Comparison of ENCODE assay signal across 11 cellular contexts in the genomic region with DNA sequence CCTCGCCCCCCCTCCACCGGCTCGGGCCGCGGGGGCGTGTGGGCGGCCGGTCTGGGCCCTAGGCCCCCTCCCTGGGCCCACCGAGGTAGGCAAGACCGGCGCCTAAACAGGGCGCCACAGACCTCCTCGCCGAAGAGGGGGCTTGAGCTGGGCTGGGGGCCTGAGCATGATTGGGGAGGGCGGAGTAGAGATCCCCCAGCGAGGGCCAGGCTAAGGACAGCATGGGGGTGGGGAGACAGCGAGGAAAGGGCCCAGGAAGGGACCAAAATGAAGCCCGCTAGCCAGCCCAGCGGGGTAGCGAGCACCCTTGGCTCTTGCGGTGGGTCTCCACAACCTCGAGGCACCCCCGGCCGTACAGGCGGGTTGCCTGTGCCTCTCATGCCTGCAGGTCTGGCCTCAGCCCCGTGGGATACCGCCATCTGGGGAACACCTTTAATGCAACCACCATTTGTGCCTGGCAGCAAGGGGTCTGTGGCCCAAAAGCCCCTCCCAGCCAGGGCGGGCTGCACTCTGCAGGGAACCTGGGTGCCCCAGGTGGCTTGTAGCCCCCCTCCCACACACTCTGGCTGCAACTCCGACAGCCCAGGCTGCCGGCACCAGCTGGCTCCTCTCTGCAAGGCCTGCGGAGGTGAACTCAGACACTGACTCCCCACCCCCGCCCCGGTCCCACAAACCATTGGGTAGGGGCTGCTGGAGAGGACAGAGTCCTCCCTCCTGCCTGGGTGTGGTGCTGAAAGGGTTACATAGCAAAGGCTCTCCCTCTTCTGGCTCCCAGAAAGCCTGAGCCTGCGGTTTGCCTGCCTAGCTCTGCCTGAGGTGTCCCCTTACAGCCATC.
DNase-seq lines count a peak whose midpoint lies in the region; ATAC-seq and TF ChIP-seq lines count a peak whose summit lies in the region.
"Had no signal": no experiment of that assay in that cellular context is flagged by ENCODE, and none has a peak within 500 bp of the region (broad histone marks: within the 10 kb centered on the region; RNA-seq: fewer than 3 reads in every experiment).

No MANE protein-coding gene starts in this region.

- H3K4me2 ChIP-seq in BLaER1 (peak overlapping the region; percentile 98), neuronal stem cell (ENCODE audit: insufficient read depth, low read length, poor library complexity, severe bottlenecking) (peak overlapping the region; percentile 94)

- H3K27me3 ChIP-seq in BLaER1 (peaks cover 74% of the 10 kb centered on the region), MG63 (peaks cover 4% of the 10 kb centered on the region; the same call in 1 of the 2 replicates), neuronal stem cell (ENCODE audit: control insufficient read depth in 3 of 3, insufficient read depth in 3 of 3, low read depth in 1 of 3, low read length in 3 of 3) (peaks cover 16 to 93% (median 43%) of the 10 kb centered on the region in 3 experiments)

- no peak overlapping the region for H3K4ac ChIP-seq in neuronal stem cell (ENCODE audit: low read length)

- no peaks in the 10 kb centered on the region for H3K9me3 ChIP-seq in BLaER1
- H3K9me3 ChIP-seq in MG63, result no peaks in the 10 kb centered on the region
- no peaks in the 10 kb centered on the region for H3K9me3 ChIP-seq in neuronal stem cell (replicated peaks in 1 of 2; ENCODE audit: control insufficient read depth in 2 of 2, insufficient read depth in 1 of 2, low read depth in 1 of 2, low read length in 2 of 2)

- no peak for ATAC-seq in GM21786 (IDR thresholded peaks at IDR 0.05; ENCODE audit: unreplicated experiment)

- peak overlapping the region; percentile 88 for H2BK15ac ChIP-seq in neuronal stem cell (ENCODE audit: low read length)

- peak overlapping the region; percentile 72 for H2BK5ac ChIP-seq in neuronal stem cell (ENCODE audit: low read length)

- no peak for TF ChIP-seq CTCF in fibroblast of mammary gland (conservative IDR thresholded peaks at IDR 0.05; ENCODE audit: control insufficient read depth, insufficient read depth, low read depth, low read length)

- H3K9ac ChIP-seq in BLaER1 (0 out of 2 replicates have a peak overlapping the region, but pooled peaks have one; percentile 24), neuronal stem cell (ENCODE audit: low read depth, low read length, poor library complexity) (peak overlapping the region; percentile 39)

- H3K27ac ChIP-seq in BLaER1, result no peak overlapping the region
- H3K27ac ChIP-seq in neuronal stem cell (replicated peaks; ENCODE audit: low read length), result no peak overlapping the region

- H3K23ac ChIP-seq in neuronal stem cell (ENCODE audit: low read depth, low read length, poor library complexity), result no peak overlapping the region

- H2AFZ ChIP-seq in neuronal stem cell (ENCODE audit: low read length), result peak overlapping the region; percentile 94

- H3K79me1 ChIP-seq in neuronal stem cell (ENCODE audit: low read depth, low read length), result no peaks in the 10 kb centered on the region

- H3K4me1 ChIP-seq in BLaER1 (peaks cover 17% of the 10 kb centered on the region), neuronal stem cell (ENCODE audit: control insufficient read depth in 2 of 2, insufficient read depth in 1 of 2, low read depth in 1 of 2, low read length in 2 of 2) (peaks cover 0 to 12% of the 10 kb centered on the region in 2 donors)

- WGBS in neuronal stem cell (ENCODE audit: extremely low coverage in 2 of 2, insufficient read length in 2 of 2, insufficient replicate concordance in 1 of 2), 2 donors, result no CpG with 5 or more reads among the region's 34 CpGs

- H3K36me3 ChIP-seq in BLaER1 (no peaks in the 10 kb centered on the region), MG63 (no peaks in the 10 kb centered on the region), neuronal stem cell (replicated peaks in 1 of 2; ENCODE audit: control insufficient read depth in 2 of 2, insufficient read depth in 2 of 2, low read length in 2 of 2) (no peaks in the 10 kb centered on the region)

- peaks cover 44% of the 10 kb centered on the region for H4K20me1 ChIP-seq in BLaER1

- H2BK12ac ChIP-seq in neuronal stem cell (ENCODE audit: low read length), result peak overlapping the region; percentile 89

- H4K8ac ChIP-seq in neuronal stem cell (ENCODE audit: low read depth, low read length), result peak overlapping the region; percentile 49

- no peak overlapping the region for H2BK120ac ChIP-seq in neuronal stem cell (ENCODE audit: low read depth, low read length)

- peak overlapping the region; percentile 64 for H2AK5ac ChIP-seq in neuronal stem cell (ENCODE audit: low read depth, low read length)

- H3K4me3 ChIP-seq in BLaER1 (peak overlapping the region; percentile 68), MG63 (peak overlapping the region; percentile 21), fibroblast of mammary gland (ENCODE audit: control insufficient read depth, low read depth, low read length) (no peak overlapping the region), neuronal stem cell (ENCODE audit: low read length in 2 of 2) (peak overlapping the region; percentile 11 to 79)

- H3K18ac ChIP-seq in neuronal stem cell (ENCODE audit: low read length), result peak overlapping the region; percentile 88

- no peak overlapping the region for H4K91ac ChIP-seq in neuronal stem cell (ENCODE audit: low read depth, low read length, poor library complexity)

- peak overlapping the region; percentile 63 for H3K14ac ChIP-seq in neuronal stem cell (ENCODE audit: low read length)

- no peak for DNase-seq in MG63
- peak; percentile 2 for DNase-seq in fibroblast of mammary gland (ENCODE audit: low read depth)
- peak; percentile 35 for DNase-seq in neuronal stem cell (ENCODE audit: low spot score)
- no peak for DNase-seq in GM03348 (ENCODE audit: low spot score)
- no peak for DNase-seq in SKM-1 treated with dmso at 0.1 percent for 144 hours (lab: John Stamatoyannopoulos, UW; ENCODE audit: unreplicated experiment)
- no peak for DNase-seq in activated CD8-positive, alpha-beta memory T cell treated with anti-CD3 and anti-CD28 coated beads, Interleukin-2, amount 50 U/mL, for 4 hours
- DNase-seq: activated CD4-positive, alpha-beta T cell treated with anti-CD3 and anti-CD28 coated beads, Interleukin-2, amount 50 U/mL, for 4 hours; NCI-H226; stimulated activated CD4-positive, alpha-beta T cell treated with anti-CD3 and anti-CD28 coated beads, Interleukin-4, amount 100 ng/mL, for 1 hour had no signal

Comparison
In these comparisons a context has a peak if more than half of its experiments do, and no peak if none do; other contexts are left out.
1. DNase-seq: peak in fibroblast of mammary gland (single experiment) and neuronal stem cell (single experiment); none in MG63 (single experiment), GM03348 (single experiment), SKM-1 treated with dmso at 0.1 percent for 144 hours (single experiment) and activated CD8-positive, alpha-beta memory T cell treated with anti-CD3 and anti-CD28 coated beads, Interleukin-2, amount 50 U/mL, for 4 hours (single experiment).